ENCODE assay signal across 8 cellular contexts in genomic region chr5:56814963-56815656, GRCh38. TPM values are rescaled to one million over a fixed set of nuclear protein-coding genes. Genes with fewer than 3 reads are reported as not detected.
DNase-seq lines count a peak whose midpoint lies in the region; ATAC-seq and TF ChIP-seq lines count a peak whose summit lies in the region.

Gene MAP3K1, plus strand, starts transcription at chr5:56815549. Its CDS starts 25 bp downstream, at chr5:56815574.

- H3K4me3 ChIP-seq in AG10803 (ENCODE audit: low read length) (peak within 1 kb of the TSS; percentile 82), ectodermal cell (ENCODE audit: insufficient read depth, low read depth, low read length) (peak within 1 kb of the TSS; percentile 77), lung (peak within 1 kb of the TSS; percentile 92)

- no peaks in the 10 kb centered on the region for H3K4me1 ChIP-seq in ectodermal cell (ENCODE audit: control insufficient read depth, insufficient read depth, low read length)
- H3K4me1 ChIP-seq in lung (ENCODE audit: control insufficient read depth in 2 of 2, insufficient read depth in 2 of 2, low read length in 2 of 2), result peaks cover 1 to 5% of the 10 kb centered on the region in 2 donors

- in situ Hi-C loops in GM18951 (cut with MboI; ENCODE audit: low sequenced_read_pairs, unreplicated experiment), result no loop called here

- H3K27ac ChIP-seq in ectodermal cell (ENCODE audit: insufficient read depth, low read depth, low read length, poor library complexity, severe bottlenecking), result peak within 1 kb of the TSS; percentile 33
- peak within 1 kb of the TSS; percentile 98 to 100 for H3K27ac ChIP-seq in lung (ENCODE audit: low read depth in 1 of 2, low read length in 1 of 2)

- no peaks in the 10 kb centered on the region for H3K36me3 Mint-ChIP-seq in activated CD8-positive, alpha-beta T cell treated with anti-CD3 and anti-CD28 coated beads for 36 hours (ENCODE audit: low read depth)

- H3K27me3 ChIP-seq in ectodermal cell (ENCODE audit: control insufficient read depth, insufficient read depth, low read length, poor library complexity, severe bottlenecking) (peaks cover 37% of the 10 kb centered on the region), lung (ENCODE audit: control insufficient read depth, insufficient read depth) (no peaks in the 10 kb centered on the region)

- H3K4me1 Mint-ChIP-seq in activated CD8-positive, alpha-beta T cell treated with anti-CD3 and anti-CD28 coated beads for 36 hours (ENCODE audit: low read depth), result peaks cover 39% of the 10 kb centered on the region

- peak within 1 kb of the TSS; percentile 92 for H3K27ac Mint-ChIP-seq in activated CD8-positive, alpha-beta T cell treated with anti-CD3 and anti-CD28 coated beads for 36 hours

- WGBS in ectodermal cell, 2 experiments, result 0% methylated on average over 83 to 87 of the region's 87 CpGs
- 0% methylated on average over 47 to 87 of the region's 87 CpGs for WGBS in lung, 2 donors

- POLR2A ChIA-PET in activated CD8-positive, alpha-beta T cell treated with anti-CD3 and anti-CD28 coated beads for 36 hours (lab: Charles Lee), result interaction anchor here (0.5 to 1.5 kb wide), 3 partner anchors 11 to 459 kb away, joined by 3 to 8 read pairs (median 4); no protein-coding TSS in a partner anchor

- peak; percentile 54 for DNase-seq in AG10803 (ENCODE audit: low read depth)
- DNase-seq in NCI-H69 (lab: John Stamatoyannopoulos, UW), result peak; percentile 92
- DNase-seq in activated CD8-positive, alpha-beta T cell treated with anti-CD3 and anti-CD28 coated beads for 36 hours, result peak; percentile 73
- DNase-seq in lung (ENCODE audit: low spot score), result peak; percentile 85
- DNase-seq in stimulated activated CD4-positive, alpha-beta T cell treated with anti-CD3 and anti-CD28 coated beads, TNF-alpha, amount 100 ng/mL, for 24 hours (ENCODE audit: low read depth in 3 of 3), result peak; percentile 56 to 73 (median 71)

- CTCF ChIA-PET in activated CD8-positive, alpha-beta T cell treated with anti-CD3 and anti-CD28 coated beads for 36 hours (lab: Charles Lee), result interaction anchor here (1.3 kb wide), 1 partner anchor 546 kb away, joined by 3 read pairs; no protein-coding TSS in a partner anchor

- H3K9me3 ChIP-seq in ectodermal cell (ENCODE audit: control insufficient read depth, low read length), result no peaks in the 10 kb centered on the region
- no peaks in the 10 kb centered on the region for H3K9me3 ChIP-seq in lung (ENCODE audit: control insufficient read depth in 2 of 2, insufficient read depth in 1 of 2, low read length in 1 of 2)

- H3K9me3 Mint-ChIP-seq in activated CD8-positive, alpha-beta T cell treated with anti-CD3 and anti-CD28 coated beads for 36 hours, result no peaks in the 10 kb centered on the region

- peak within 1 kb of the TSS; percentile 87 for H3K4me3 Mint-ChIP-seq in activated CD8-positive, alpha-beta T cell treated with anti-CD3 and anti-CD28 coated beads for 36 hours

- peak; percentile 53 for ATAC-seq in HG03159 (IDR thresholded peaks at IDR 0.05; ENCODE audit: unreplicated experiment)
- ATAC-seq in activated CD8-positive, alpha-beta T cell treated with anti-CD3 and anti-CD28 coated beads for 36 hours, result peak; percentile 72
- ATAC-seq in lung (ENCODE audit: insufficient read depth, low FRiP score), result peak; percentile 90

- TF ChIP-seq POLR2A in GM18951 (IDR thresholded peaks at IDR 0.05; ENCODE audit: extremely low read depth, insufficient read depth, insufficient read length), result peak; percentile 47

- TF ChIP-seq CTCF in AG10803 (conservative IDR thresholded peaks at IDR 0.05; ENCODE audit: low read length) (no peak), lung (IDR thresholded peaks at IDR 0.05; ENCODE audit: control extremely low read depth, extremely low read depth) (no peak)
- no peak for TF ChIP-seq CTCF in activated CD8-positive, alpha-beta T cell treated with anti-CD3 and anti-CD28 coated beads for 36 hours (IDR thresholded peaks at IDR 0.05)

- H3K36me3 ChIP-seq in ectodermal cell (ENCODE audit: control insufficient read depth, insufficient read depth, low read length) (no peaks in the 10 kb centered on the region), lung (ENCODE audit: control insufficient read depth in 2 of 2, insufficient read depth in 2 of 2, low read length in 2 of 2) (no peaks in the 10 kb centered on the region)

- intact Hi-C loops in activated CD8-positive, alpha-beta T cell treated with anti-CD3 and anti-CD28 coated beads for 36 hours (cut with micrococcal nuclease), result loop anchor here (5.0 kb wide), 2 partner anchors 357 to 488 kb away; partner anchors contain the start of gene GPBP1

- H3K27me3 Mint-ChIP-seq in activated CD8-positive, alpha-beta T cell treated with anti-CD3 and anti-CD28 coated beads for 36 hours, result peaks cover 5% of the 10 kb centered on the region

RNA-seq across cellular contexts. Expression of gene MAP3K1, which starts in this region (rescaled TPM):
- total RNA-seq in activated CD8-positive, alpha-beta T cell treated with anti-CD3 and anti-CD28 coated beads for 36 hours, result 10 to 100 TPM; 16.9 to 17.0 TPM
- 8.8 TPM for polyA plus RNA-seq in ectodermal cell (2013, experiment 1 of 4)
- 8.9 TPM for polyA plus RNA-seq in ectodermal cell (2013, experiment 2 of 4)
- polyA plus RNA-seq in ectodermal cell (2013, experiment 3 of 4), result 7.6 TPM
- polyA plus RNA-seq in ectodermal cell (2013, experiment 4 of 4), result 9.2 TPM
- total RNA-seq in lung, result 10 to 100 TPM; 21.4 to 55.2 TPM
- 10 to 100 TPM in 1 of 2 donors, 1 to 10 TPM in 1; 7.7 to 10.6 TPM for polyA plus RNA-seq in lung

Comparison
In these comparisons a context has a peak if more than half of its experiments do, and no peak if none do; other contexts are left out.
1. Peak in every context shown above with its lines: DNase-seq, ATAC-seq, H3K4me3 ChIP-seq and H3K27ac ChIP-seq.